Comparison of ENCODE assay signal across 8 cellular contexts in the genomic region with DNA sequence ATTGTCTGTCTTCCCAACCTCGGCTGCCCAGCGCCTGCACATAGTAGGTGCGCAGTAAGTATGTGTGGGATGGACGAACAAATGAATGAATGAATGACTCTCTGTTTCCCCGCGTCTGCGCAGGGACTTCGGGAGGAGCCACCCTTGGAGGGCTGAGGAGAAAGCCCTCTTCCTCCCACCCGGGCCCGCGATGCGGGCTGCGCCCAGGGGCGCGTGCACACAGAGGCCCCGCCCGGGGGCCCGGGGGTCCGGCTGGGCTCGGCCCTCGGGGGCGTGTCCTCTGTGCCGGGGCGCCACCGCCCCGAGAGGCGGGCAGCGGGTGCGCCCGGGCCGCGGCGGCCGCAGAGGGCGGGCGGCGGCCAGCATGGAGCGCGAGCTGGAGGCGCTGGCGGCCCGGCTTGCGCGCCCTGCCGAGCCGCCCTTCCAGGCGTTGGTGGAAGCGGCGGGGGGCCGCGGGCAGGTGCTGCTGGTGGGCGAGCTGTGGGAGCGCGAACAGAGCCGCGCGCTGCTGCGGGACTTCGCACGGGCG. TPM values are rescaled to one million over a fixed set of nuclear protein-coding genes. Genes with fewer than 3 reads are reported as not detected.
A peak's percentile ranks its signal among the peaks of the same experiment; 100 is the strongest.
DNase-seq lines count a peak whose midpoint lies in the region; ATAC-seq and TF ChIP-seq lines count a peak whose summit lies in the region.

Gene C2orf72 (plus strand): TSS at position 322 of the 529 bp plus-strand sequence. CDS start 43 bp downstream, at position 365.

- POLR2A ChIA-PET in activated CD8-positive, alpha-beta T cell treated with anti-CD3 and anti-CD28 coated beads, Interleukin-2, amount 10 ng/mL, durations not matched to agents 7 days and 5 days (lab: Charles Lee), result no interaction called here

- no peak for DNase-seq in activated naive CD4-positive, alpha-beta T cell treated with anti-CD3 and anti-CD28 coated beads for 36 hours
- no peak for DNase-seq in activated naive CD4-positive, alpha-beta T cell treated with Interleukin-2 at 50 U/mL for 16 hours
- no peak for DNase-seq in activated CD8-positive, alpha-beta T cell treated with anti-CD3 and anti-CD28 coated beads, Interleukin-2, amount 10 ng/mL, durations not matched to agents 7 days and 5 days
- DNase-seq in left colon, result peak in 1 of 2 donors; percentile 46
- DNase-seq in tibial artery, result no peak
- DNase-seq in superior temporal gyrus (ENCODE audit: extremely low spot score), result no peak
- DNase-seq in HCEC 1CT, result no peak

- peaks cover 0 to 67% of the 10 kb centered on the region in 2 donors for H3K27me3 ChIP-seq in tibial artery

- no peaks in the 10 kb centered on the region for H3K36me3 ChIP-seq in tibial artery

- H3K4me1 Mint-ChIP-seq in activated naive CD4-positive, alpha-beta T cell treated with anti-CD3 and anti-CD28 coated beads for 36 hours (ENCODE audit: low read depth), result no peaks in the 10 kb centered on the region
- peaks cover 2% of the 10 kb centered on the region for H3K4me1 Mint-ChIP-seq in activated CD8-positive, alpha-beta T cell treated with anti-CD3 and anti-CD28 coated beads, Interleukin-2, amount 10 ng/mL, durations not matched to agents 7 days and 5 days (ENCODE audit: low read depth)

- peaks cover 0 to 13% (median 9%) of the 10 kb centered on the region in 4 donors for H3K4me1 ChIP-seq in tibial artery

- no peaks in the 10 kb centered on the region for H3K36me3 Mint-ChIP-seq in activated naive CD4-positive, alpha-beta T cell treated with anti-CD3 and anti-CD28 coated beads for 36 hours (ENCODE audit: low read depth)
- no peaks in the 10 kb centered on the region for H3K36me3 Mint-ChIP-seq in activated CD8-positive, alpha-beta T cell treated with anti-CD3 and anti-CD28 coated beads, Interleukin-2, amount 10 ng/mL, durations not matched to agents 7 days and 5 days (ENCODE audit: low read depth)

- no peak within 1 kb of the TSS for H3K27ac ChIP-seq in tibial artery

- H3K4me3 Mint-ChIP-seq in activated naive CD4-positive, alpha-beta T cell treated with anti-CD3 and anti-CD28 coated beads for 36 hours, result peak within 1 kb of the TSS; percentile 42
- peak within 1 kb of the TSS; percentile 37 for H3K4me3 Mint-ChIP-seq in activated CD8-positive, alpha-beta T cell treated with anti-CD3 and anti-CD28 coated beads, Interleukin-2, amount 10 ng/mL, durations not matched to agents 7 days and 5 days

- H3K27me3 Mint-ChIP-seq in activated naive CD4-positive, alpha-beta T cell treated with anti-CD3 and anti-CD28 coated beads for 36 hours (ENCODE audit: low read depth), result peaks cover 63% of the 10 kb centered on the region
- peaks cover 69% of the 10 kb centered on the region for H3K27me3 Mint-ChIP-seq in activated CD8-positive, alpha-beta T cell treated with anti-CD3 and anti-CD28 coated beads, Interleukin-2, amount 10 ng/mL, durations not matched to agents 7 days and 5 days (ENCODE audit: low read depth)

- ATAC-seq in activated CD8-positive, alpha-beta T cell treated with anti-CD3 and anti-CD28 coated beads, Interleukin-2, amount 10 ng/mL, durations not matched to agents 7 days and 5 days, result peak; percentile 59
- peak; percentile 56 for ATAC-seq in left colon
- ATAC-seq in GM18502 (IDR thresholded peaks at IDR 0.05; ENCODE audit: poor library complexity, unreplicated experiment), result no peak

- H3K9me3 ChIP-seq in tibial artery, result no peaks in the 10 kb centered on the region

- H3K9me3 Mint-ChIP-seq in activated naive CD4-positive, alpha-beta T cell treated with anti-CD3 and anti-CD28 coated beads for 36 hours, result no peaks in the 10 kb centered on the region
- H3K9me3 Mint-ChIP-seq in activated CD8-positive, alpha-beta T cell treated with anti-CD3 and anti-CD28 coated beads, Interleukin-2, amount 10 ng/mL, durations not matched to agents 7 days and 5 days (ENCODE audit: insufficient read depth), result no peaks in the 10 kb centered on the region

- peak within 1 kb of the TSS; percentile 10 to 36 for H3K4me3 ChIP-seq in tibial artery

- TF ChIP-seq CTCF in tibial artery (IDR thresholded peaks at IDR 0.05), result no peak

- no peak within 1 kb of the TSS for H3K27ac Mint-ChIP-seq in activated naive CD4-positive, alpha-beta T cell treated with anti-CD3 and anti-CD28 coated beads for 36 hours
- H3K27ac Mint-ChIP-seq in activated CD8-positive, alpha-beta T cell treated with anti-CD3 and anti-CD28 coated beads, Interleukin-2, amount 10 ng/mL, durations not matched to agents 7 days and 5 days, result no peak within 1 kb of the TSS

- CTCF ChIA-PET in activated naive CD4-positive, alpha-beta T cell treated with anti-CD3 and anti-CD28 coated beads for 36 hours (lab: Charles Lee), result interaction anchor here (1.9 kb wide), 1 partner anchor 16 kb away, joined by 7 read pairs; no protein-coding TSS in a partner anchor
- CTCF ChIA-PET in activated CD8-positive, alpha-beta T cell treated with anti-CD3 and anti-CD28 coated beads, Interleukin-2, amount 10 ng/mL, durations not matched to agents 7 days and 5 days (lab: Charles Lee), result no interaction called here

- intact Hi-C loops in activated naive CD4-positive, alpha-beta T cell treated with anti-CD3 and anti-CD28 coated beads for 36 hours (cut with micrococcal nuclease), result no loop called here
- intact Hi-C loops in left colon (cut with DNase I, micrococcal nuclease) (no loop called here), tibial artery (cut with DNase I; ENCODE audit: low total_unique reads) (no loop called here)

RNA-seq across cellular contexts. Expression of gene C2orf72, which starts in this region (rescaled TPM):
- not detected for total RNA-seq in activated naive CD4-positive, alpha-beta T cell treated with anti-CD3 and anti-CD28 coated beads for 36 hours
- total RNA-seq in activated CD8-positive, alpha-beta T cell treated with anti-CD3 and anti-CD28 coated beads, Interleukin-2, amount 10 ng/mL, durations not matched to agents 7 days and 5 days, result under 1 TPM; 0.16 to 0.34 TPM
- 10 to 100 TPM; 42.6 to 54.8 TPM for total RNA-seq in left colon

Comparison
In these comparisons a context has a peak if more than half of its experiments do, and no peak if none do; other contexts are left out.
1. RNA of gene C2orf72 (total RNA-seq): 42.6 to 54.8 TPM in left colon; 0.16 to 0.34 TPM in activated CD8-positive, alpha-beta T cell treated with anti-CD3 and anti-CD28 coated beads, Interleukin-2, amount 10 ng/mL, durations not matched to agents 7 days and 5 days and not detected in activated naive CD4-positive, alpha-beta T cell treated with anti-CD3 and anti-CD28 coated beads for 36 hours; every median in the first group is over 10 times any median in the second.
2. Peak in ATAC-seq in activated CD8-positive, alpha-beta T cell treated with anti-CD3 and anti-CD28 coated beads, Interleukin-2, amount 10 ng/mL, durations not matched to agents 7 days and 5 days; RNA of the gene not detected or under 1 TPM.